Comparison of ENCODE assay signal across 22 cellular contexts in genomic region chr1:232589111-232589808, GRCh38. TPM values are rescaled to one million over a fixed set of nuclear protein-coding genes. Genes with fewer than 3 reads are reported as not detected.
DNase-seq lines count a peak whose midpoint lies in the region; ATAC-seq, FAIRE-seq and TF ChIP-seq lines count a peak whose summit lies in the region.
"Had no signal": no experiment of that assay in that cellular context is flagged by ENCODE, and none has a peak within 500 bp of the region (broad histone marks: within the 10 kb centered on the region; RNA-seq: fewer than 3 reads in every experiment).

No MANE protein-coding gene starts in this region.

- POLR2A ChIA-PET in endothelial cell of umbilical vein (lab: Charles Lee) (interaction anchor here (0.8 kb wide), 1 partner anchor 10 kb away, joined by 3 read pairs; no protein-coding TSS in a partner anchor), WTC11 (lab: Charles Lee) (no interaction called here)

- no TSS peak for BruUV-seq in endothelial cell of umbilical vein (replicated peaks; lab: Mats Ljungman, UMichigan)

- no peaks in the 10 kb centered on the region for H3K9me1 ChIP-seq in endothelial cell of umbilical vein (replicated peaks; ENCODE audit: control insufficient read depth, extremely low read depth, insufficient read depth, low read length)

- 82 to 83% methylated on average over 6 of the region's 6 CpGs for WGBS in thyroid gland, 2 donors

- CTCF ChIA-PET in endothelial cell of umbilical vein (lab: Charles Lee) = interaction anchor here (1.1 kb wide), 1 partner anchor 10 kb away, joined by 5 read pairs; no protein-coding TSS in a partner anchor
- CTCF ChIA-PET in WTC11 (lab: Charles Lee) = no interaction called here

- peaks cover 13% of the 10 kb centered on the region for H3K4me1 ChIP-seq in endothelial cell of umbilical vein (ENCODE audit: control insufficient read depth, extremely low read depth, insufficient read depth, low read length)
- peaks cover 8 to 57% of the 10 kb centered on the region in 2 donors for H3K4me1 ChIP-seq in left lung
- peaks cover 23 to 50% of the 10 kb centered on the region in 2 donors for H3K4me1 ChIP-seq in thyroid gland

- no peaks in the 10 kb centered on the region for H3K27me3 ChIP-seq in endothelial cell of umbilical vein (ENCODE audit: control insufficient read depth in 2 of 2, insufficient read depth in 2 of 2, low read length in 2 of 2)
- H3K27me3 ChIP-seq in left lung = no peaks in the 10 kb centered on the region
- no peaks in the 10 kb centered on the region for H3K27me3 ChIP-seq in thyroid gland

- DNase-seq in T-helper 1 cell (no peak), endothelial cell of umbilical vein (ENCODE audit: low read depth, low spot score) (no peak), left lung (no peak), thyroid gland (no peak), WTC11 (ENCODE audit: low spot score) (no peak), H54 (ENCODE audit: insufficient read length, low spot score) (no peak)
- DNase-seq in activated T-helper 1 cell treated with anti-CD3 and anti-CD28 coated beads, Interleukin-12 subunit alpha, Interleukin-12 subunit beta, Interleukin-2, Interleukin-4 antibody, amounts not matched to agents 30 ng/mL and 10 ng/mL and 1 ng/mL, durations not matched to agents 14 hours and 24 hours and 36 hours (ENCODE audit: low spot score) = no peak
- DNase-seq: activated CD4-positive, alpha-beta T cell treated with anti-CD3 and anti-CD28 coated beads, Interleukin-2, amount 50 U/mL, for 48 hours; activated T-cell treated with anti-CD3 and anti-CD28 coated beads, Interleukin-2, amount 50 U/mL, for 48 hours; central memory CD4-positive, alpha-beta T cell; effector memory CD4-positive, alpha-beta T cell; IMR-90; mammary epithelial cell; MM.1S; natural killer cell; NCI-H1694; NCI-H345; NK-92 treated with Interleukin-12 subunit alpha and Interleukin-12 subunit beta, amount 100 ng/mL, for 24 hours; stimulated activated CD4-positive, alpha-beta T cell treated with anti-CD3 and anti-CD28 coated beads, Interleukin-15, amount 100 ng/mL, for 24 hours; stimulated activated naive B cell treated with anti-CD40 and anti-IgM and Interleukin-4, amounts not matched to agents 10 μg/mL and 1 μg/mL and 100 μg/mL, for 72 hours had no signal

- FAIRE-seq in endothelial cell of umbilical vein (lab: Jason Lieb, UNC) (peak; percentile 38), H54 (lab: Jason Lieb, UNC) (no peak)
- FAIRE-seq: A204.1 had no signal

- no peak overlapping the region for H3K4me3 Mint-ChIP-seq in T-helper 1 cell treated with Interleukin-12 subunit alpha and Interleukin-12 subunit beta and Interleukin-4 antibody, amounts not matched to agents 30 μg/mL and 1 μg/mL, for 36 hours
- no peak overlapping the region for H3K4me3 Mint-ChIP-seq in activated T-helper 1 cell treated with anti-CD3 and anti-CD28 coated beads, Interleukin-12 subunit alpha, Interleukin-12 subunit beta, Interleukin-2, Interleukin-4 antibody, amounts not matched to agents 30 ng/mL and 10 ng/mL and 1 ng/mL, durations not matched to agents 14 hours and 24 hours and 36 hours
- no peak overlapping the region for H3K4me3 Mint-ChIP-seq in WTC11
- H3K4me3 Mint-ChIP-seq: natural killer cell had no signal

- intact Hi-C loops in endothelial cell of umbilical vein (cut with micrococcal nuclease) = no loop called here
- intact Hi-C loops in left lung (cut with DNase I) = no loop called here
- intact Hi-C loops in thyroid gland (cut with DNase I) = no loop called here
- intact Hi-C loops in activated T-helper 1 cell treated with anti-CD3 and anti-CD28 coated beads, Interleukin-12 subunit alpha, Interleukin-12 subunit beta, Interleukin-2, Interleukin-4 antibody, amounts not matched to agents 30 ng/mL and 10 ng/mL and 1 ng/mL, durations not matched to agents 14 hours and 24 hours and 36 hours (cut with micrococcal nuclease) = loop anchor here (5.0 kb wide), 1 partner anchor 617 kb away; no protein-coding TSS in a partner anchor

- TF ChIP-seq POLR2A in endothelial cell of umbilical vein (IDR thresholded peaks at IDR 0.05; ENCODE audit: low read depth, low read length) = no peak
- no peak for TF ChIP-seq POLR2A in thyroid gland (IDR thresholded peaks at IDR 0.05)
- TF ChIP-seq POLR2A in H54 (IDR thresholded peaks at IDR 0.05; ENCODE audit: low read depth, low read length) = no peak

- H3K4me3 ChIP-seq in endothelial cell of umbilical vein (replicated peaks in 1 of 3; ENCODE audit: insufficient read depth in 1 of 3, low read depth in 1 of 3, low read length in 3 of 3) (no peak overlapping the region), left lung (no peak overlapping the region), thyroid gland (replicated peaks in 1 of 3) (no peak overlapping the region)

- no peak overlapping the region for H3K9ac ChIP-seq in endothelial cell of umbilical vein (replicated peaks; ENCODE audit: extremely low read depth, insufficient read depth, low read length)

- no peak overlapping the region for H3K4me2 ChIP-seq in endothelial cell of umbilical vein (ENCODE audit: insufficient read depth, low read length)

- TF ChIP-seq CTCF in endothelial cell of umbilical vein (IDR thresholded peaks at IDR 0.05; ENCODE audit: extremely low read depth in 1 of 2, insufficient read depth in 1 of 2, low read depth in 1 of 2, low read length in 2 of 2) (no peak), left lung (IDR thresholded peaks at IDR 0.05) (no peak), thyroid gland (IDR thresholded peaks at IDR 0.05) (no peak), WTC11 (IDR thresholded peaks at IDR 0.05) (no peak)

- no peaks in the 10 kb centered on the region for H4K20me1 ChIP-seq in endothelial cell of umbilical vein (replicated peaks; ENCODE audit: control insufficient read depth, extremely low read depth, insufficient read depth, low read length)

- H2AFZ ChIP-seq in endothelial cell of umbilical vein (ENCODE audit: low read depth, low read length) = no peak overlapping the region

- peaks cover 8% of the 10 kb centered on the region for H3K36me3 Mint-ChIP-seq in T-helper 1 cell treated with Interleukin-12 subunit alpha and Interleukin-12 subunit beta and Interleukin-4 antibody, amounts not matched to agents 30 μg/mL and 1 μg/mL, for 36 hours (ENCODE audit: low read depth)
- H3K36me3 Mint-ChIP-seq in activated T-helper 1 cell treated with anti-CD3 and anti-CD28 coated beads, Interleukin-12 subunit alpha, Interleukin-12 subunit beta, Interleukin-2, Interleukin-4 antibody, amounts not matched to agents 30 ng/mL and 10 ng/mL and 1 ng/mL, durations not matched to agents 14 hours and 24 hours and 36 hours (ENCODE audit: low read depth) = peaks cover 12% of the 10 kb centered on the region
- H3K36me3 Mint-ChIP-seq in WTC11 = no peaks in the 10 kb centered on the region
- H3K36me3 Mint-ChIP-seq: natural killer cell had no signal

- H3K27ac ChIP-seq in endothelial cell of umbilical vein (ENCODE audit: insufficient read depth, low read depth, low read length) (no peak overlapping the region), left lung (peak overlapping the region; percentile 45 to 87), thyroid gland (peak overlapping the region; percentile 27 to 88 (median 38))

- no peaks in the 10 kb centered on the region for H3K27me3 Mint-ChIP-seq in T-helper 1 cell treated with Interleukin-12 subunit alpha and Interleukin-12 subunit beta and Interleukin-4 antibody, amounts not matched to agents 30 μg/mL and 1 μg/mL, for 36 hours (ENCODE audit: low read depth)
- H3K27me3 Mint-ChIP-seq in activated T-helper 1 cell treated with anti-CD3 and anti-CD28 coated beads, Interleukin-12 subunit alpha, Interleukin-12 subunit beta, Interleukin-2, Interleukin-4 antibody, amounts not matched to agents 30 ng/mL and 10 ng/mL and 1 ng/mL, durations not matched to agents 14 hours and 24 hours and 36 hours (ENCODE audit: insufficient read depth) = no peaks in the 10 kb centered on the region
- no peaks in the 10 kb centered on the region for H3K27me3 Mint-ChIP-seq in WTC11 (ENCODE audit: low read depth)
- H3K27me3 Mint-ChIP-seq: stimulated activated naive B cell treated with anti-CD40 and anti-IgM and Interleukin-4, amounts not matched to agents 10 μg/mL and 1 μg/mL and 100 μg/mL, for 72 hours had no signal

- dilution Hi-C loops in endothelial cell of umbilical vein (cut with MboI; ENCODE audit: extremely low pct_ligation_motif_present, low sequenced_read_pairs) = no loop called here

- no peak for ATAC-seq in left lung
- no peak for ATAC-seq in WTC11
- ATAC-seq: natural killer cell; stimulated activated naive B cell treated with anti-CD40 and anti-IgM and Interleukin-4, amounts not matched to agents 10 μg/mL and 1 μg/mL and 100 μg/mL, for 72 hours had no signal

- H3K36me3 ChIP-seq in endothelial cell of umbilical vein (ENCODE audit: control insufficient read depth in 2 of 2, extremely low read depth in 1 of 2, insufficient read depth in 2 of 2, low read length in 2 of 2) (no peaks in the 10 kb centered on the region), left lung (no peaks in the 10 kb centered on the region), thyroid gland (no peaks in the 10 kb centered on the region)

- no peaks in the 10 kb centered on the region for H3K79me2 ChIP-seq in endothelial cell of umbilical vein (ENCODE audit: control insufficient read depth, insufficient read depth, low read length)

- peak overlapping the region; percentile 0 for H3K27ac Mint-ChIP-seq in T-helper 1 cell treated with Interleukin-12 subunit alpha and Interleukin-12 subunit beta and Interleukin-4 antibody, amounts not matched to agents 30 μg/mL and 1 μg/mL, for 36 hours
- no peak overlapping the region for H3K27ac Mint-ChIP-seq in activated T-helper 1 cell treated with anti-CD3 and anti-CD28 coated beads, Interleukin-12 subunit alpha, Interleukin-12 subunit beta, Interleukin-2, Interleukin-4 antibody, amounts not matched to agents 30 ng/mL and 10 ng/mL and 1 ng/mL, durations not matched to agents 14 hours and 24 hours and 36 hours
- H3K27ac Mint-ChIP-seq in WTC11 = no peak overlapping the region
- H3K27ac Mint-ChIP-seq: natural killer cell; stimulated activated naive B cell treated with anti-CD40 and anti-IgM and Interleukin-4, amounts not matched to agents 10 μg/mL and 1 μg/mL and 100 μg/mL, for 72 hours had no signal

- peaks cover 27% of the 10 kb centered on the region for H3K4me1 Mint-ChIP-seq in T-helper 1 cell treated with Interleukin-12 subunit alpha and Interleukin-12 subunit beta and Interleukin-4 antibody, amounts not matched to agents 30 μg/mL and 1 μg/mL, for 36 hours (ENCODE audit: low read depth)
- H3K4me1 Mint-ChIP-seq in activated T-helper 1 cell treated with anti-CD3 and anti-CD28 coated beads, Interleukin-12 subunit alpha, Interleukin-12 subunit beta, Interleukin-2, Interleukin-4 antibody, amounts not matched to agents 30 ng/mL and 10 ng/mL and 1 ng/mL, durations not matched to agents 14 hours and 24 hours and 36 hours (ENCODE audit: low read depth) = peaks cover 47% of the 10 kb centered on the region
- H3K4me1 Mint-ChIP-seq in WTC11 = peaks cover 16% of the 10 kb centered on the region

- H3K9me3 Mint-ChIP-seq in T-helper 1 cell treated with Interleukin-12 subunit alpha and Interleukin-12 subunit beta and Interleukin-4 antibody, amounts not matched to agents 30 μg/mL and 1 μg/mL, for 36 hours = peaks cover 16% of the 10 kb centered on the region
- H3K9me3 Mint-ChIP-seq in activated T-helper 1 cell treated with anti-CD3 and anti-CD28 coated beads, Interleukin-12 subunit alpha, Interleukin-12 subunit beta, Interleukin-2, Interleukin-4 antibody, amounts not matched to agents 30 ng/mL and 10 ng/mL and 1 ng/mL, durations not matched to agents 14 hours and 24 hours and 36 hours = peaks cover 16% of the 10 kb centered on the region
- H3K9me3 Mint-ChIP-seq in WTC11 = no peaks in the 10 kb centered on the region

- H3K9me3 ChIP-seq in endothelial cell of umbilical vein (replicated peaks; ENCODE audit: control insufficient read depth, insufficient read depth, low read length) = no peaks in the 10 kb centered on the region
- no peaks in the 10 kb centered on the region for H3K9me3 ChIP-seq in left lung
- no peaks in the 10 kb centered on the region for H3K9me3 ChIP-seq in thyroid gland

RNA-seq across cellular contexts. Expression of gene SIPA1L2, which starts 40.7 kb away (rescaled TPM):
- total RNA-seq in endothelial cell of umbilical vein = 12.8 and 14.2 TPM in 2 replicates
- polyA plus RNA-seq in endothelial cell of umbilical vein = 3.6 TPM in 2 replicates
- polyA plus RNA-seq in endothelial cell of umbilical vein (2011; cell fraction: cytosol; rRNA removed) = 3.5 and 3.7 TPM in 2 replicates
- polyA plus RNA-seq in endothelial cell of umbilical vein (2011; cell fraction: nucleus; rRNA removed) = 10.2 and 11.9 TPM in 2 replicates
- polyA plus RNA-seq in endothelial cell of umbilical vein (2012) = 6.8 and 9.4 TPM in 2 replicates
- 9.0 and 15.3 TPM in 2 replicates for polyA minus RNA-seq in endothelial cell of umbilical vein
- polyA minus RNA-seq in endothelial cell of umbilical vein (2011; cell fraction: cytosol; rRNA and poly(A)+ RNA removed) = 0.72 TPM
- 15.0 and 18.6 TPM in 2 replicates for polyA minus RNA-seq in endothelial cell of umbilical vein (2011; cell fraction: nucleus; rRNA and poly(A)+ RNA removed)
- total RNA-seq in left lung = 10 to 100 TPM; 19.4 to 28.8 TPM
- total RNA-seq in thyroid gland = 10 to 100 TPM; 15.6 to 44.9 (median 31.3) TPM
- 2.3 and 2.6 TPM in 2 replicates for total RNA-seq in activated T-helper 1 cell treated with anti-CD3 and anti-CD28 coated beads, Interleukin-12 subunit alpha, Interleukin-12 subunit beta, Interleukin-2, Interleukin-4 antibody, amounts not matched to agents 30 ng/mL and 10 ng/mL and 1 ng/mL, durations not matched to agents 14 hours and 24 hours and 36 hours
- 10.9 to 14.3 TPM (median 11.6 TPM) in 3 replicates for total RNA-seq in WTC11 (2021)
